10 cellular contexts compared by ENCODE assay signal in the genomic region with DNA sequence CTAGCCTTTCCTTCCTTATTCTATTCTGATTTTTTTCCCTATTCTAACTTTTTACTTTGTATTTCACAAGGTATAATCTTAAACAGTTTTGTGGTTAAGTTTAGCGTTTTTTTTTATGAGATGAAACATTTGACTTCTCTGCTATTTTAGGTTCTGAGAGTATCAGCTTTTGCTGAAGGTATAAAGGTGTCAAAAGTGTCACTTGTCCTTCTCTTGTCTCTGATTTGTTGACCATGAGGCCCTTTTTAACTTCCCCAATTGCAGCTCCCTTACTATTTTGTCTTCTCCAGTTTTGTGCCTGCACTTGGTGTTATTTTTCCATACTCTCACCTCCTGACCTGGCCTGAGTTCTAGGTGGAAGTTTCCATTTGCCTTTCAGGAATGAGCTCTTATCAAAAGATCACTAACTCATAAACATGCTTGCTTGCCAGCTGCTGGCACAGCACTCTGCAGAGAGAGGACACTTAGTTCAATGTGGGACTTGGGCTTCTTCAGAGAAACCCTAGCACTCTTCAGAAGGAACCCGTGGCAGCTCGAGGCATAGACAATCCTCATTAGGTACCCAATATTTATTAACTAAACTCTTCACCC.
DNase-seq lines count a peak whose midpoint lies in the region; ATAC-seq, FAIRE-seq and TF ChIP-seq lines count a peak whose summit lies in the region.
"Had no signal": no experiment of that assay in that cellular context is flagged by ENCODE, and none has a peak within 500 bp of the region (broad histone marks: within the 10 kb centered on the region; RNA-seq: fewer than 3 reads in every experiment).

No MANE protein-coding gene starts in this region.

- no peak for TF ChIP-seq CTCF in LNCaP clone FGC (IDR thresholded peaks at IDR 0.05; ENCODE audit: control insufficient read depth, extremely low read depth, insufficient read depth)
- TF ChIP-seq CTCF in GM12878 (IDR thresholded peaks at IDR 0.05 in 2 of 3, conservative IDR thresholded peaks at IDR 0.05 in 1 of 3; ENCODE audit: control insufficient read depth in 2 of 3, extremely low read depth in 1 of 3, insufficient read depth in 1 of 3, low read depth in 3 of 3, low read length in 3 of 3): no peak
- no peak for TF ChIP-seq CTCF in HepG2 (CRISPR knock-in tag; IDR thresholded peaks at IDR 0.05)
- no peak for TF ChIP-seq CTCF in thyroid gland (IDR thresholded peaks at IDR 0.05)

- in situ Hi-C loops in GM12878 (cut with MboI): no loop called here
- in situ Hi-C loops in HepG2 (cut with HindIII; ENCODE audit: extremely low pct_ligation_motif_present, low pct_unique_long_range_greater_than_20kb): no loop called here

- H3K4me2 ChIP-seq in GM12878 (ENCODE audit: control insufficient read depth, insufficient read depth) (no peak overlapping the region), HepG2 (ENCODE audit: low read depth, low read length) (peak overlapping the region; percentile 58)

- POLR2A ChIA-PET in GM12878 (lab: Charles Lee): no interaction called here
- POLR2A ChIA-PET in HepG2 (lab: Yijun Ruan, JAX): interaction anchor here (1.1 to 3.2 kb wide), 2 partner anchors 8 to 95 kb away, joined by 4 to 12 read pairs; no protein-coding TSS in a partner anchor

- H3K36me3 ChIP-seq in GM12878 (ENCODE audit: control insufficient read depth in 2 of 2, insufficient read depth in 2 of 2, low read length in 1 of 2) (no peaks in the 10 kb centered on the region), HepG2 (replicated peaks in 1 of 2; ENCODE audit: control insufficient read depth in 1 of 2, insufficient read depth in 2 of 2, low read length in 2 of 2) (no peaks in the 10 kb centered on the region), thyroid gland (no peaks in the 10 kb centered on the region)

- BruUV-seq in GM12878 (replicated peaks; lab: Mats Ljungman, UMichigan) (no TSS peak), HepG2 (replicated peaks; lab: Mats Ljungman, UMichigan) (no TSS peak)

- peak; percentile 51 for ATAC-seq in GM12878
- peak; percentile 61 for ATAC-seq in HepG2
- ATAC-seq in GM21619 (IDR thresholded peaks at IDR 0.05; ENCODE audit: unreplicated experiment): no peak
- no peak for ATAC-seq in HG03571 (IDR thresholded peaks at IDR 0.05; ENCODE audit: unreplicated experiment)

- RAD21 ChIA-PET in GM12878 (lab: Charles Lee; ENCODE audit: unreplicated experiment): no interaction called here

- CTCF ChIA-PET in GM12878 (lab: Yijun Ruan, JAX): interaction anchor here (1.1 to 1.6 kb wide), 2 partner anchors 97 to 113 kb away, joined by 3 to 5 read pairs; no protein-coding TSS in a partner anchor
- CTCF ChIA-PET in HepG2 (lab: Yijun Ruan, JAX; ENCODE audit: low intra/inter-chr PET ratio, low total read pairs): no interaction called here

- H3K4me1 ChIP-seq in GM12878 (ENCODE audit: control insufficient read depth, insufficient read depth, low read length) (no peaks in the 10 kb centered on the region), HepG2 (ENCODE audit: insufficient read depth, low read length) (peaks cover 76% of the 10 kb centered on the region), thyroid gland (peaks cover 35 to 49% of the 10 kb centered on the region in 2 donors)

- TF ChIP-seq POLR2A in GM12878 (IDR thresholded peaks at IDR 0.05; ENCODE audit: low read depth, low read length) (no peak), HepG2 (IDR thresholded peaks at IDR 0.05; ENCODE audit: insufficient read depth in 1 of 2, low read depth in 2 of 2, low read length in 2 of 2) (no peak), thyroid gland (IDR thresholded peaks at IDR 0.05) (no peak)

- no peak overlapping the region for H3K9ac ChIP-seq in GM12878 (ENCODE audit: control insufficient read depth, insufficient read depth, low read length)
- peak overlapping the region; percentile 40 for H3K9ac ChIP-seq in HepG2 (ENCODE audit: insufficient read depth, low read depth, low read length)

- H2AFZ ChIP-seq in GM12878 (ENCODE audit: control insufficient read depth, low read depth, low read length): no peak overlapping the region
- H2AFZ ChIP-seq in HepG2 (ENCODE audit: low read length): no peak overlapping the region

- DNase-seq in LNCaP clone FGC (ENCODE audit: low read depth) (peak; percentile 94), GM12878 (ENCODE audit: low read depth, low spot score) (no peak), HepG2 (ENCODE audit: low spot score) (peak; percentile 64), thyroid gland (peak; percentile 82 to 89), NCI-H774 (lab: John Stamatoyannopoulos, UW) (no peak)
- DNase-seq: COR-L47, naive B cell, NCI-H187 treated with DMSO at 0.1 percent for 48 hours had no signal

- no peaks in the 10 kb centered on the region for H4K20me1 ChIP-seq in GM12878 (ENCODE audit: control insufficient read depth, insufficient read depth)
- no peaks in the 10 kb centered on the region for H4K20me1 ChIP-seq in HepG2 (ENCODE audit: insufficient read depth, low read length)

- H3K79me2 ChIP-seq in GM12878 (ENCODE audit: control insufficient read depth, insufficient read depth, low read length) (no peaks in the 10 kb centered on the region), HepG2 (ENCODE audit: insufficient read depth, low read length) (no peaks in the 10 kb centered on the region)

- intact Hi-C loops in GM12878 (cut with micrococcal nuclease; ENCODE audit: unreplicated experiment) (no loop called here), HepG2 (cut with micrococcal nuclease; ENCODE audit: unreplicated experiment) (no loop called here), thyroid gland (cut with DNase I) (no loop called here)

- TF ChIP-seq RAD21 in GM12878 (IDR thresholded peaks at IDR 0.05; ENCODE audit: insufficient read depth, low read depth, low read length) (no peak), HepG2 (CRISPR knock-in tag; IDR thresholded peaks at IDR 0.05) (no peak)

- TF ChIP-seq EP300 in GM12878 (IDR thresholded peaks at IDR 0.05; ENCODE audit: borderline replicate concordance in 1 of 2, control insufficient read depth in 1 of 2, low read depth in 2 of 2, low read length in 2 of 2): no peak
- TF ChIP-seq EP300 in HepG2 (IDR thresholded peaks at IDR 0.05; ENCODE audit: low read depth in 2 of 2, low read length in 2 of 2): peak in 1 of 2 experiments; percentile 70; a peak in 1 of 4 replicates
- TF ChIP-seq EP300 in HepG2 (CRISPR knock-in tag; IDR thresholded peaks at IDR 0.05; ENCODE audit: borderline replicate concordance): no peak

- H3K4me3 ChIP-seq in LNCaP clone FGC (ENCODE audit: low read depth, low read length): peak overlapping the region; percentile 37
- no peak overlapping the region for H3K4me3 ChIP-seq in GM12878
- peak overlapping the region in 1 of 3 experiments; percentile 48; a peak in 1 of 6 replicates for H3K4me3 ChIP-seq in HepG2 (replicated peaks in 1 of 3; ENCODE audit: insufficient read depth in 1 of 3, low read depth in 2 of 3, low read length in 3 of 3)
- no peak overlapping the region for H3K4me3 ChIP-seq in thyroid gland (replicated peaks in 1 of 3)

- H3K9me3 ChIP-seq in GM12878 (replicated peaks; ENCODE audit: control insufficient read depth, insufficient read depth, low read length) (no peaks in the 10 kb centered on the region), HepG2 (ENCODE audit: low read length) (no peaks in the 10 kb centered on the region), thyroid gland (no peaks in the 10 kb centered on the region)

- SMC1A ChIA-PET in GM12878 (lab: Charles Lee; ENCODE audit: uncharacterized antibody, unreplicated experiment): interaction anchor here (1.0 kb wide), 1 partner anchor 37 kb away, joined by 4 read pairs; no protein-coding TSS in a partner anchor

- H3K27me3 ChIP-seq in GM12878 (replicated peaks in 1 of 2; ENCODE audit: control insufficient read depth in 2 of 2, insufficient read depth in 2 of 2, low read length in 1 of 2) (no peaks in the 10 kb centered on the region), HepG2 (ENCODE audit: control insufficient read depth in 1 of 2, insufficient read depth in 2 of 2, low read length in 2 of 2) (no peaks in the 10 kb centered on the region), thyroid gland (no peaks in the 10 kb centered on the region)

- no peak overlapping the region for H3K27ac ChIP-seq in GM12878 (ENCODE audit: control insufficient read depth, insufficient read depth)
- H3K27ac ChIP-seq in HepG2 (ENCODE audit: extremely low read length, insufficient read depth, low read length): peak overlapping the region; percentile 64
- H3K27ac ChIP-seq in thyroid gland: peak overlapping the region; percentile 40 to 89 (median 84)

- 32% methylated on average over 3 of the region's 3 CpGs for WGBS in GM12878 (ENCODE audit: insufficient coverage, insufficient replicate concordance, low lambda C conversion rate, missing lambda C conversion rate)
- WGBS in HepG2 (ENCODE audit: low lambda C conversion rate): 44% methylated on average over 3 of the region's 3 CpGs
- WGBS in thyroid gland, 2 donors: 29 to 51% methylated on average over 3 of the region's 3 CpGs

- FAIRE-seq in GM12878 (lab: Jason Lieb, UNC) (no peak), HepG2 (lab: Jason Lieb, UNC) (peak; percentile 80)

TF ChIP-seq in GM12878, 131 proteins besides CTCF, POLR2A, EP300 and RAD21 (continues in another document):
- no peak for TF ChIP-seq POU2F2 (IDR thresholded peaks at IDR 0.05; ENCODE audit: borderline replicate concordance, low read depth, low read length)

TF ChIP-seq in HepG2, 621 proteins besides CTCF, POLR2A, EP300 and RAD21 (continues in another document):
- TF ChIP-seq HNF4G (IDR thresholded peaks at IDR 0.05; ENCODE audit: borderline replicate concordance, low read depth, low read length) (no peak), HNF4G (CRISPR knock-in tag; IDR thresholded peaks at IDR 0.05; ENCODE audit: borderline replicate concordance, low read depth) (no peak), NFE2L2 (IDR thresholded peaks at IDR 0.05; ENCODE audit: low read length) (no peak), ZMYM2 (CRISPR knock-in tag; IDR thresholded peaks at IDR 0.05) (no peak), GFI1 (CRISPR knock-in tag; IDR thresholded peaks at IDR 0.05; ENCODE audit: borderline replicate concordance) (no peak; the same call in 1 of the 2 replicates)
- TF ChIP-seq, protein P1, sequence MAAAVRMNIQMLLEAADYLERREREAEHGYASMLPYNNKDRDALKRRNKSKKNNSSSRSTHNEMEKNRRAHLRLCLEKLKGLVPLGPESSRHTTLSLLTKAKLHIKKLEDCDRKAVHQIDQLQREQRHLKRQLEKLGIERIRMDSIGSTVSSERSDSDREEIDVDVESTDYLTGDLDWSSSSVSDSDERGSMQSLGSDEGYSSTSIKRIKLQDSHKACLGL (CRISPR knock-in tag; IDR thresholded peaks at IDR 0.05): no peak

Comparison
In these comparisons a context has a peak if more than half of its experiments do, and no peak if none do; other contexts are left out.
1. DNase-seq: peak in LNCaP clone FGC (single experiment), HepG2 (single experiment) and thyroid gland (2 of 2); none in GM12878 (single experiment) and NCI-H774 (single experiment).
2. ATAC-seq: peak in GM12878 (single experiment) and HepG2 (single experiment); none in GM21619 (single experiment) and HG03571 (single experiment).